7 cellular contexts compared by ENCODE assay signal in the genomic region with DNA sequence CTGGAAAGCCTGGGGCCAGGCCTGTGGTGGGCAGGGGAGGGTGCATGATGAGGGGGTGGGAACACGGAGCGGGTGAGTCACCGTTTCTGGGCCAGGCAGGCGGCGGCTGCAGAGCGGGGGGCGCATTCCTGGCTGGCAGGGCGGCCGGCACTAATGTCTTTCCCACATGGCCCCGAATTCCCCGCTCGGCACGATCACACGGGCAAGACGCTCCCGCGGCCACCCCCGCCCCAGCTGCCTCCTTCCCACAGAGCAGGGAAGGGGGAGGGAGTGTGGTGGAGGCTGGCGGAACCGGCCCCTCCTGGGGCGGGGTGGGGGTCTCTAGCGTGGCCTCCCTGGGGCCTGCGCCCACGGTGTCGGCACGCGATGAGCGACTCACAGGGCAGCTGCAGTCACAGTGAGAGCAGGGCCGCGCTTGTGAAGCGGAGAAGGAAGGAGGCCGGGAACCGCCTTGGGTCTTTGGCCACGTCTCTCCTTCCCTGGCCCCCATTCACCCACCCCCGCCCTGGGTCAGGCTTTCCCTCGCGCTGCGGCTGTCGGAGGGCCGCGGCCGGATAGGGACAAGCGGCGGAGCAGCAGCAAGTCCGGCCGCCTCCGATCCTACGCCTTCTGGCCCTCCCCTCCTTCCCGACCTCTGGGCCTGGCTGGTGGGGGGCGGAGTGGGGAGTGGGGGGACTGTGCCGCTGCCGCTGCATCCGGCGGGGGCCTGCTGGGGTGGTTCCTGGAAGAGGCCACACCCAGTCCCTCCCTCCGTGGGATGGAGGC. TPM values are rescaled to one million over a fixed set of nuclear protein-coding genes. Genes with fewer than 3 reads are reported as not detected.
DNase-seq lines count a peak whose midpoint lies in the region; ATAC-seq, FAIRE-seq and TF ChIP-seq lines count a peak whose summit lies in the region.

No MANE protein-coding gene starts in this region.

- H3K36me3 ChIP-seq in OCI-LY3 (replicated peaks; ENCODE audit: low read depth, low read length) (no peaks in the 10 kb centered on the region), K562 (ENCODE audit: control insufficient read depth, insufficient read depth, low read length) (no peaks in the 10 kb centered on the region), iPS-20b (ENCODE audit: insufficient read depth, low read depth, low read length) (no peaks in the 10 kb centered on the region), skeletal muscle satellite cell (ENCODE audit: insufficient read depth, low read length) (no peaks in the 10 kb centered on the region)

- FAIRE-seq in K562 (lab: Jason Lieb, UNC), result no peak

- H3K9ac ChIP-seq in OCI-LY3 (ENCODE audit: low read length) (peak overlapping the region; percentile 44; the same call in 1 of the 2 replicates), K562 (ENCODE audit: insufficient read depth in 1 of 2, low read depth in 2 of 2, low read length in 2 of 2) (peak overlapping the region; percentile 92 to 96), iPS-20b (ENCODE audit: low read depth, low read length) (peak overlapping the region; percentile 71; the same call in 1 of the 2 replicates), skeletal muscle satellite cell (ENCODE audit: low read depth, low read length) (peak overlapping the region; percentile 82)

- WGBS in K562 (ENCODE audit: insufficient coverage, low coverage, missing lambda C conversion rate), result 0% methylated on average over 17 of the region's 55 CpGs

- in situ Hi-C loops in K562 (cut with MboI), result no loop called here

- H2AFZ ChIP-seq in OCI-LY3 (ENCODE audit: low read depth, low read length) (0 out of 2 replicates have a peak overlapping the region, but pooled peaks have one; percentile 39), K562 (ENCODE audit: low read depth, low read length) (peak overlapping the region; percentile 84)

- peak overlapping the region; percentile 80 for H3K4me2 ChIP-seq in OCI-LY3 (ENCODE audit: low read length)
- H3K4me2 ChIP-seq in K562 (ENCODE audit: insufficient read depth, low read length), result peak overlapping the region; percentile 86
- peak overlapping the region; percentile 83 for H3K4me2 ChIP-seq in skeletal muscle satellite cell (ENCODE audit: low read length)

- DNase-seq in K562 (ENCODE audit: extremely low read depth in 1 of 4, low spot score in 3 of 4) (peak; percentile 92 to 94 (median 92)), NCI-H2081 treated with DMSO at 0.1 percent for 48 hours (lab: John Stamatoyannopoulos, UW) (no peak)

- peak; percentile 41 for ATAC-seq in GM18511 (IDR thresholded peaks at IDR 0.05; ENCODE audit: unreplicated experiment)
- ATAC-seq in K562, result peak; percentile 85
- no peak for ATAC-seq in HG02938 (IDR thresholded peaks at IDR 0.05; ENCODE audit: unreplicated experiment)

- H3K4me1 ChIP-seq in OCI-LY3 (ENCODE audit: low read length) (peaks cover 10% of the 10 kb centered on the region; the same call in 1 of the 2 replicates), K562 (replicated peaks in 1 of 2; ENCODE audit: control insufficient read depth in 2 of 2, insufficient read depth in 2 of 2, low read length in 2 of 2) (peaks cover 58 to 66% of the 10 kb centered on the region in 2 experiments), iPS-20b (ENCODE audit: insufficient read depth, low read length) (peaks cover 36% of the 10 kb centered on the region), skeletal muscle satellite cell (ENCODE audit: control insufficient read depth, insufficient read depth, low read length) (peaks cover 63% of the 10 kb centered on the region)

- TF ChIP-seq CTCF in OCI-LY3 (IDR thresholded peaks at IDR 0.05; ENCODE audit: low read depth, low read length), result no peak
- TF ChIP-seq CTCF in K562 (IDR thresholded peaks at IDR 0.05 in 2 of 3, conservative IDR thresholded peaks at IDR 0.05 in 1 of 3; ENCODE audit: insufficient read depth in 2 of 3, low read depth in 1 of 3, low read length in 3 of 3), result no peak

- intact Hi-C loops in K562 (cut with micrococcal nuclease), result loop anchor here (1.0 to 10.0 kb wide), 4 partner anchors 14 to 132 kb away; a partner anchor contains a TSS

- POLR2A ChIA-PET in K562 (lab: Yijun Ruan, JAX), result interaction anchor here (1.0 to 2.2 kb wide), 4 partner anchors 11 to 46 kb away, joined by 4 to 16 read pairs (median 6); no protein-coding TSS in a partner anchor

- H3K79me2 ChIP-seq in OCI-LY3 (ENCODE audit: low read length) (no peaks in the 10 kb centered on the region), K562 (ENCODE audit: control insufficient read depth, insufficient read depth, low read length) (peaks cover 12% of the 10 kb centered on the region; the same call in 2 of the 3 replicates)

- BruUV-seq in K562 (replicated peaks; lab: Mats Ljungman, UMichigan), result TSS peak; percentile 83

- peak; percentile 87 for TF ChIP-seq POLR2A in K562 (conservative IDR thresholded peaks at IDR 0.05)

- H4K20me1 ChIP-seq in OCI-LY3 (ENCODE audit: insufficient read depth, low read length), result no peaks in the 10 kb centered on the region
- no peaks in the 10 kb centered on the region for H4K20me1 ChIP-seq in K562 (replicated peaks; ENCODE audit: control insufficient read depth, insufficient read depth, low read length)

- no peaks in the 10 kb centered on the region for H3K9me1 ChIP-seq in K562 (ENCODE audit: control insufficient read depth, insufficient read depth, low read length)

- H3K27me3 ChIP-seq in OCI-LY3 (ENCODE audit: low read depth, low read length), result peaks cover 17% of the 10 kb centered on the region
- H3K27me3 ChIP-seq in K562 (ENCODE audit: control insufficient read depth in 2 of 2, insufficient read depth in 2 of 2, low read length in 2 of 2), result no peaks in the 10 kb centered on the region
- H3K27me3 ChIP-seq in iPS-20b (ENCODE audit: insufficient read depth, low read length), result peaks cover 37% of the 10 kb centered on the region
- H3K27me3 ChIP-seq in skeletal muscle satellite cell (ENCODE audit: control insufficient read depth, insufficient read depth, low read length), result no peaks in the 10 kb centered on the region

- TF ChIP-seq RAD21 in K562 (CRISPR knock-in tag; conservative IDR thresholded peaks at IDR 0.05 in 1 of 2, IDR thresholded peaks at IDR 0.05 in 1 of 2), result no peak

- peak; percentile 39 for TF ChIP-seq EP300 in K562 (IDR thresholded peaks at IDR 0.05; ENCODE audit: low read length)

- H3K4me3 ChIP-seq in OCI-LY3 (ENCODE audit: low read length) (peak overlapping the region; percentile 76), K562 (peak overlapping the region; percentile 55), iPS-20b (ENCODE audit: low read length) (peak overlapping the region; percentile 63; the same call in 1 of the 2 replicates), skeletal muscle satellite cell (ENCODE audit: low read length) (peak overlapping the region; percentile 61)

- H3K27ac ChIP-seq in OCI-LY3 (ENCODE audit: low read length) (no peak overlapping the region), K562 (ENCODE audit: extremely low read depth, low read depth, low read length) (peak overlapping the region; percentile 97), iPS-20b (ENCODE audit: low read length) (no peak overlapping the region)

- CTCF ChIA-PET in K562 (lab: Yijun Ruan, JAX; ENCODE audit: low intra/inter-chr PET ratio), result no interaction called here

- H3K9me3 ChIP-seq in OCI-LY3 (ENCODE audit: insufficient read depth, low read length) (no peaks in the 10 kb centered on the region), K562 (replicated peaks; ENCODE audit: control insufficient read depth, insufficient read depth, low read depth, low read length) (no peaks in the 10 kb centered on the region), iPS-20b (ENCODE audit: insufficient read depth, low read depth, low read length) (no peaks in the 10 kb centered on the region), skeletal muscle satellite cell (replicated peaks; ENCODE audit: low read length) (no peaks in the 10 kb centered on the region)

TF ChIP-seq in K562, 482 proteins besides CTCF, POLR2A, EP300 and RAD21 (continues in another document):
- TF ChIP-seq PRPF4 (IDR thresholded peaks at IDR 0.05; ENCODE audit: insufficient read depth, low read depth, low read length, poor library complexity, severe bottlenecking) (peak; percentile 70), ZBTB17 (CRISPR knock-in tag; IDR thresholded peaks at IDR 0.05) (0 out of 2 replicates have a peak, but pooled peaks have one; percentile 34), KDM2B (CRISPR knock-in tag; IDR thresholded peaks at IDR 0.05) (peak; percentile 25; the same call in 1 of the 2 replicates), SP2 (IDR thresholded peaks at IDR 0.05; ENCODE audit: extremely low read depth, low read depth, low read length, poor library complexity, severe bottlenecking) (no peak), HNRNPL (IDR thresholded peaks at IDR 0.05; ENCODE audit: low read depth, low read length) (no peak), ZNF436 (CRISPR knock-in tag; IDR thresholded peaks at IDR 0.05) (no peak)
- TF ChIP-seq, protein P1, sequence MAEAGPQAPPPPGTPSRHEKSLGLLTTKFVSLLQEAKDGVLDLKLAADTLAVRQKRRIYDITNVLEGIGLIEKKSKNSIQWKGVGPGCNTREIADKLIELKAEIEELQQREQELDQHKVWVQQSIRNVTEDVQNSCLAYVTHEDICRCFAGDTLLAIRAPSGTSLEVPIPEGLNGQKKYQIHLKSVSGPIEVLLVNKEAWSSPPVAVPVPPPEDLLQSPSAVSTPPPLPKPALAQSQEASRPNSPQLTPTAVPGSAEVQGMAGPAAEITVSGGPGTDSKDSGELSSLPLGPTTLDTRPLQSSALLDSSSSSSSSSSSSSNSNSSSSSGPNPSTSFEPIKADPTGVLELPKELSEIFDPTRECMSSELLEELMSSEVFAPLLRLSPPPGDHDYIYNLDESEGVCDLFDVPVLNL (CRISPR knock-in tag; IDR thresholded peaks at IDR 0.05; ENCODE audit: low read depth), result no peak

RNA-seq across cellular contexts. Expression of a gene that starts 48.9 kb away (rescaled TPM):
- 44.6 and 81.0 TPM in 2 replicates for total RNA-seq in K562 (2011; cell fraction: chromatin; rRNA removed; ENCODE audit: low replicate concordance)
- 52.9 TPM in 2 replicates for total RNA-seq in K562 (2011; cell fraction: nucleolus; rRNA removed)
- 37.8 and 55.7 TPM in 2 replicates for total RNA-seq in K562 (2011; cell fraction: nucleoplasm; rRNA removed)
- 121 and 123 TPM in 2 replicates for total RNA-seq in K562 (2014; rRNA removed)
- 24.1 and 25.8 TPM in 2 replicates for total RNA-seq in K562 (2014; rRNA removed; fragmentation: Illumina TruSeq; extraction: Trizol)
- total RNA-seq in K562 (2015; rRNA removed; fragmentation: Illumina TruSeq; extraction: Trizol), result 40.6 and 45.1 TPM in 2 replicates
- total RNA-seq in K562 (2021), result 79.3 and 87.8 TPM in 2 replicates
- polyA plus RNA-seq in K562 (2011; rRNA removed), result 44.8 and 51.8 TPM in 2 replicates
- 47.3 and 134 TPM in 2 replicates for polyA plus RNA-seq in K562 (2011; cell fraction: cytosol; rRNA removed)
- 34.3 and 47.7 TPM in 2 replicates for polyA plus RNA-seq in K562 (2011; cell fraction: nucleus; rRNA removed)
- 63.1 and 65.7 TPM in 2 replicates for polyA plus RNA-seq in K562 (2012)
- 45.8 and 61.2 TPM in 2 replicates for polyA plus RNA-seq in K562 (2014; fragmentation: Illumina TruSeq; extraction: Trizol)
- polyA plus RNA-seq in K562 (2014; fragmentation: Nextera tagmentation; extraction: Ambion mirVana), result 1 to 10 TPM; 1.9 to 4.6 TPM
- 63.8 and 67.0 TPM in 2 replicates for polyA plus RNA-seq in K562 (2014; rRNA removed)
- 27.1 and 39.4 TPM in 2 replicates for polyA minus RNA-seq in K562 (2011; rRNA and poly(A)+ RNA removed)
- 47.5 and 54.4 TPM in 2 replicates for polyA minus RNA-seq in K562 (2011; cell fraction: cytosol; rRNA and poly(A)+ RNA removed)
- polyA minus RNA-seq in K562 (2011; cell fraction: nucleus; rRNA and poly(A)+ RNA removed), result 29.4 and 36.8 TPM in 2 replicates
- 101 and 157 TPM in 2 replicates for total RNA-seq in skeletal muscle satellite cell (2012; rRNA removed)

Comparison
In these comparisons a context has a peak if more than half of its experiments do, and no peak if none do; other contexts are left out.
1. H3K9ac ChIP-seq: peak in every context shown above with its lines; median percentile 94 in K562; 82 in skeletal muscle satellite cell; 71 in iPS-20b; 44 in OCI-LY3.